10 cellular contexts compared by ENCODE assay signal in the genomic region with DNA sequence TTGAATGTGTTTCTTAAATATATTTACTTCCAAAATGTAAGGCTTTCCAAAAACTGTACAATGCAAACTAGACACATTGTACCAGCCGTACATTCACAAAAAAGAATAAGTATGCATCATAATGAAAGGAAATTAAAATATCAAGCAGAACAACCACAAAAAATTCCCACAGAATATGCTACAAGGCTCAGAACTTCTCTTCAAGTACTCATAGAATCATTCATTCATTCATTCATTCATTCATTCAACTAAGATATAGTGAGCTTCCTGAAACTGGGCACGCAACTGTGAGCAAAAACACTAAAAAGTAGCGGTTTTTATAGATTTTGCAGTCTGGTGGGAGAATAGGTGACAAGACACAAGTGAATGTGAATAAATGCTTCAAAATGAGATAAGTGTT.
"Had no signal": no experiment of that assay in that cellular context is flagged by ENCODE, and none has a peak within 500 bp of the region (broad histone marks: within the 10 kb centered on the region; RNA-seq: fewer than 3 reads in every experiment).

No MANE protein-coding gene starts in this region.

- H2AFZ ChIP-seq: GM23248, GM23338 had no signal

- H3K27ac ChIP-seq: GM23248 had no signal

- H3K9ac ChIP-seq: GM23248 had no signal

- H3K4me2 ChIP-seq: GM23338 had no signal

- H3K9me3 Mint-ChIP-seq: GM23338, H9 had no signal

- H3K4me3 Mint-ChIP-seq: GM23338, H9 had no signal

- ATAC-seq: GM23338, HCT116 had no signal

- H3K4me1 Mint-ChIP-seq: GM23338, H9 had no signal

- H3K4me3 ChIP-seq: GM23248, GM23338, HAP-1 had no signal

- H3K4me1 ChIP-seq: HAP-1 had no signal

- FAIRE-seq: H1, H54 had no signal

- H3K9me3 ChIP-seq: HAP-1 had no signal

- DNase-seq: GM23248, GOT3, H7, H9, HCEC 1CT had no signal

- H3K36me3 ChIP-seq: HAP-1 had no signal

- H3K27ac Mint-ChIP-seq: GM23338, H9 had no signal
